14 cellular contexts compared by ENCODE assay signal in the genomic region with DNA sequence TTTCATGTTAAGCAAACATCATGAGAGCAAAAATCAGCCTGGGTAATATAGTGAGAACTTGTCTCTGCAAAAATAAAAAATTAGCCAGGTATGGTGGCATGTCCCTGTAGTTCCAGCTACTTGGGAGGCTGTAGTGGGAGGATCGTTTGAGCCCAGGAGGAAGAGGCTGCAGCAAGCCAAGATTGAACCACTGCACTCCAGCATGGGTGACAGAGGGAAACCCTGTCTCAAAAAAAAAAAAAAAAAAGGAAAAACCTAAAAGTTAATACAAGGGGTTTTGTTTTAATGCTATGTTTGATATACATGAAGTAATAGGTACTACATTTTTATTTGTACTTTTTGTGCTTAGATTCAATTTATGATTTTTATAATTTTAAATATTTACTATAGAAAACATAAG. TPM values are rescaled to one million over a fixed set of nuclear protein-coding genes. Genes with fewer than 3 reads are reported as not detected.
DNase-seq lines count a peak whose midpoint lies in the region; ATAC-seq and TF ChIP-seq lines count a peak whose summit lies in the region.
"Had no signal": no experiment of that assay in that cellular context is flagged by ENCODE, and none has a peak within 500 bp of the region (broad histone marks: within the 10 kb centered on the region; RNA-seq: fewer than 3 reads in every experiment).

No MANE protein-coding gene starts in this region.

- H3K9ac ChIP-seq in SK-N-SH (no peak overlapping the region), SK-N-MC (ENCODE audit: insufficient read length) (peak overlapping the region; percentile 26)
- H3K9ac ChIP-seq: BLaER1 had no signal

- H3K4me1 ChIP-seq in SK-N-SH (ENCODE audit: control insufficient read depth in 1 of 2, insufficient read depth in 2 of 2, low read depth in 1 of 2, low read length in 1 of 2), result peaks cover 0 to 6% of the 10 kb centered on the region in 2 experiments; a peak in 1 of 4 replicates
- H3K4me1 ChIP-seq in upper lobe of right lung, result no peaks in the 10 kb centered on the region
- H3K4me1 ChIP-seq: BLaER1 had no signal

- ATAC-seq in SK-N-SH treated with all-trans-retinoic acid at 6 μM for 48 hours, result no peak
- ATAC-seq in upper lobe of right lung, result no peak
- no peak for ATAC-seq in GM18873 (IDR thresholded peaks at IDR 0.05; ENCODE audit: low FRiP score, unreplicated experiment)
- ATAC-seq: GM12878 had no signal

- no peaks in the 10 kb centered on the region for H3K9me3 ChIP-seq in SK-N-SH
- H3K9me3 ChIP-seq in SK-N-MC (ENCODE audit: low read depth, low read length), result no peaks in the 10 kb centered on the region
- no peaks in the 10 kb centered on the region for H3K9me3 ChIP-seq in upper lobe of right lung
- H3K9me3 ChIP-seq: BLaER1 had no signal

- H3K4me3 ChIP-seq in SK-N-SH (ENCODE audit: low read depth in 2 of 2, low read length in 1 of 2), result no peak overlapping the region
- H3K4me3 ChIP-seq in SK-N-MC, result no peak overlapping the region
- H3K4me3 ChIP-seq in upper lobe of right lung, result no peak overlapping the region
- H3K4me3 ChIP-seq: BLaER1, GM12878 had no signal

- H4K20me1 ChIP-seq in SK-N-SH (ENCODE audit: insufficient read depth), result no peaks in the 10 kb centered on the region
- H4K20me1 ChIP-seq: BLaER1 had no signal

- POLR2A ChIA-PET in SK-N-SH (lab: Yijun Ruan, JAX), result no interaction called here

- peaks cover 3% of the 10 kb centered on the region for H3K9me3 Mint-ChIP-seq in glutamatergic neuron (ENCODE audit: unreplicated experiment)
- H3K9me3 Mint-ChIP-seq: CD4-positive, alpha-beta memory T cell had no signal

- peak overlapping the region; percentile 76 for H2AFZ ChIP-seq in SK-N-SH (ENCODE audit: low read depth)

- no peaks in the 10 kb centered on the region for H3F3A ChIP-seq in SK-N-SH (replicated peaks; ENCODE audit: insufficient read depth)

- no peak overlapping the region for H3K4me2 ChIP-seq in SK-N-SH
- H3K4me2 ChIP-seq: BLaER1 had no signal

- WGBS in SK-N-SH (ENCODE audit: low lambda C conversion rate), result 89% methylated on average over 1 of the region's 1 CpG

- intact Hi-C loops in upper lobe of right lung (cut with DNase I), result no loop called here

- no peak for TF ChIP-seq CTCF in SK-N-SH (IDR thresholded peaks at IDR 0.05)
- no peak for TF ChIP-seq CTCF in glutamatergic neuron (IDR thresholded peaks at IDR 0.05; ENCODE audit: partially characterized antibody, unreplicated experiment)
- TF ChIP-seq CTCF in upper lobe of right lung (IDR thresholded peaks at IDR 0.05), result no peak

- H3K36me3 ChIP-seq in SK-N-SH (replicated peaks in 1 of 2; ENCODE audit: control insufficient read depth in 1 of 2, insufficient read depth in 2 of 2, low read length in 1 of 2) (no peaks in the 10 kb centered on the region), SK-N-MC (ENCODE audit: insufficient read depth, low read length) (no peaks in the 10 kb centered on the region), upper lobe of right lung (no peaks in the 10 kb centered on the region)
- H3K36me3 ChIP-seq: BLaER1 had no signal

- H3K27ac ChIP-seq in SK-N-SH (ENCODE audit: low read depth in 2 of 2, low read length in 1 of 2) (peak overlapping the region in 1 of 2 experiments; percentile 39; a peak in 2 of 4 replicates), SK-N-MC (peak overlapping the region; percentile 79; the same call in 1 of the 2 replicates), upper lobe of right lung (no peak overlapping the region)
- H3K27ac ChIP-seq: BLaER1, RWPE1 had no signal

- CTCF ChIA-PET in SK-N-SH (lab: Yijun Ruan, JAX), result no interaction called here

- peaks cover 8% of the 10 kb centered on the region for H3K4me1 Mint-ChIP-seq in glutamatergic neuron (ENCODE audit: low read depth, unreplicated experiment)
- H3K4me1 Mint-ChIP-seq: CD4-positive, alpha-beta memory T cell had no signal

- H3K36me3 Mint-ChIP-seq in glutamatergic neuron (ENCODE audit: unreplicated experiment), result no peaks in the 10 kb centered on the region
- H3K36me3 Mint-ChIP-seq: CD4-positive, alpha-beta memory T cell had no signal

- TF ChIP-seq RAD21 in SK-N-SH (IDR thresholded peaks at IDR 0.05; ENCODE audit: low read length), result no peak

- no peaks in the 10 kb centered on the region for H3K79me2 ChIP-seq in SK-N-SH (ENCODE audit: insufficient read depth)

- DNase-seq in SK-N-SH, result no peak
- no peak for DNase-seq in SK-N-MC (ENCODE audit: low read depth, low spot score)
- DNase-seq in glutamatergic neuron, result no peak
- DNase-seq in upper lobe of right lung, result no peak
- no peak for DNase-seq in activated CD4-positive, CD25-positive, alpha-beta regulatory T cell (lab: John Stamatoyannopoulos, UW)
- DNase-seq: CD4-positive, alpha-beta memory T cell; KBM-7; NCI-H2081 treated with DMSO at 0.1 percent for 48 hours; SIG-M5 had no signal

- no peak overlapping the region for H3K4me3 Mint-ChIP-seq in glutamatergic neuron (ENCODE audit: unreplicated experiment)
- H3K4me3 Mint-ChIP-seq: CD4-positive, alpha-beta memory T cell had no signal

- H3K27me3 ChIP-seq in SK-N-SH (ENCODE audit: insufficient read depth) (no peaks in the 10 kb centered on the region), upper lobe of right lung (no peaks in the 10 kb centered on the region)
- H3K27me3 ChIP-seq: BLaER1 had no signal

- peaks cover 1% of the 10 kb centered on the region for H3K27me3 Mint-ChIP-seq in glutamatergic neuron (ENCODE audit: unreplicated experiment)
- H3K27me3 Mint-ChIP-seq: CD4-positive, alpha-beta memory T cell had no signal

- no peak for TF ChIP-seq EP300 in SK-N-SH (IDR thresholded peaks at IDR 0.05; ENCODE audit: borderline replicate concordance in 1 of 2, low read depth in 1 of 2, low read length in 1 of 2)

- H3K9me2 ChIP-seq in SK-N-SH, result no peaks in the 10 kb centered on the region

- peak overlapping the region; percentile 57 for H3K27ac Mint-ChIP-seq in glutamatergic neuron (ENCODE audit: unreplicated experiment)
- H3K27ac Mint-ChIP-seq: CD4-positive, alpha-beta memory T cell had no signal

TF ChIP-seq in SK-N-SH, 30 proteins besides CTCF, POLR2A, EP300 and RAD21 (continues in another document):
- TF ChIP-seq POLR2AphosphoS5 (IDR thresholded peaks at IDR 0.05; ENCODE audit: low read depth, low read length) (no peak), SIN3A (IDR thresholded peaks at IDR 0.05; ENCODE audit: borderline replicate concordance, low read depth, low read length) (no peak), FOSL2 (IDR thresholded peaks at IDR 0.05; ENCODE audit: borderline replicate concordance, low read depth) (no peak)
- TF ChIP-seq, protein P1, sequence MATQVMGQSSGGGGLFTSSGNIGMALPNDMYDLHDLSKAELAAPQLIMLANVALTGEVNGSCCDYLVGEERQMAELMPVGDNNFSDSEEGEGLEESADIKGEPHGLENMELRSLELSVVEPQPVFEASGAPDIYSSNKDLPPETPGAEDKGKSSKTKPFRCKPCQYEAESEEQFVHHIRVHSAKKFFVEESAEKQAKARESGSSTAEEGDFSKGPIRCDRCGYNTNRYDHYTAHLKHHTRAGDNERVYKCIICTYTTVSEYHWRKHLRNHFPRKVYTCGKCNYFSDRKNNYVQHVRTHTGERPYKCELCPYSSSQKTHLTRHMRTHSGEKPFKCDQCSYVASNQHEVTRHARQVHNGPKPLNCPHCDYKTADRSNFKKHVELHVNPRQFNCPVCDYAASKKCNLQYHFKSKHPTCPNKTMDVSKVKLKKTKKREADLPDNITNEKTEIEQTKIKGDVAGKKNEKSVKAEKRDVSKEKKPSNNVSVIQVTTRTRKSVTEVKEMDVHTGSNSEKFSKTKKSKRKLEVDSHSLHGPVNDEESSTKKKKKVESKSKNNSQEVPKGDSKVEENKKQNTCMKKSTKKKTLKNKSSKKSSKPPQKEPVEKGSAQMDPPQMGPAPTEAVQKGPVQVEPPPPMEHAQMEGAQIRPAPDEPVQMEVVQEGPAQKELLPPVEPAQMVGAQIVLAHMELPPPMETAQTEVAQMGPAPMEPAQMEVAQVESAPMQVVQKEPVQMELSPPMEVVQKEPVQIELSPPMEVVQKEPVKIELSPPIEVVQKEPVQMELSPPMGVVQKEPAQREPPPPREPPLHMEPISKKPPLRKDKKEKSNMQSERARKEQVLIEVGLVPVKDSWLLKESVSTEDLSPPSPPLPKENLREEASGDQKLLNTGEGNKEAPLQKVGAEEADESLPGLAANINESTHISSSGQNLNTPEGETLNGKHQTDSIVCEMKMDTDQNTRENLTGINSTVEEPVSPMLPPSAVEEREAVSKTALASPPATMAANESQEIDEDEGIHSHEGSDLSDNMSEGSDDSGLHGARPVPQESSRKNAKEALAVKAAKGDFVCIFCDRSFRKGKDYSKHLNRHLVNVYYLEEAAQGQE (IDR thresholded peaks at IDR 0.05; ENCODE audit: low read depth, low read length), result no peak

TF ChIP-seq in SK-N-SH treated with all-trans-retinoic acid at 6 μM for 48 hours, 23 proteins besides CTCF, POLR2A, EP300 and RAD21:
- TF ChIP-seq ZFP3 (CRISPR knock-in tag; IDR thresholded peaks at IDR 0.05) (no peak), ISL1 (CRISPR knock-in tag; IDR thresholded peaks at IDR 0.05) (no peak), ZC3H10 (CRISPR knock-in tag; IDR thresholded peaks at IDR 0.05) (no peak)
- TF ChIP-seq, protein P2, sequence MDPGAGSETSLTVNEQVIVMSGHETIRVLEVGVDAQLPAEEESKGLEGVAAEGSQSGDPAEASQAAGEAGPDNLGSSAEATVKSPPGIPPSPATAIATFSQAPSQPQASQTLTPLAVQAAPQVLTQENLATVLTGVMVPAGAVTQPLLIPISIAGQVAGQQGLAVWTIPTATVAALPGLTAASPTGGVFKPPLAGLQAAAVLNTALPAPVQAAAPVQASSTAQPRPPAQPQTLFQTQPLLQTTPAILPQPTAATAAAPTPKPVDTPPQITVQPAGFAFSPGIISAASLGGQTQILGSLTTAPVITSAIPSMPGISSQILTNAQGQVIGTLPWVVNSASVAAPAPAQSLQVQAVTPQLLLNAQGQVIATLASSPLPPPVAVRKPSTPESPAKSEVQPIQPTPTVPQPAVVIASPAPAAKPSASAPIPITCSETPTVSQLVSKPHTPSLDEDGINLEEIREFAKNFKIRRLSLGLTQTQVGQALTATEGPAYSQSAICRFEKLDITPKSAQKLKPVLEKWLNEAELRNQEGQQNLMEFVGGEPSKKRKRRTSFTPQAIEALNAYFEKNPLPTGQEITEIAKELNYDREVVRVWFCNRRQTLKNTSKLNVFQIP (CRISPR knock-in tag; IDR thresholded peaks at IDR 0.05; ENCODE audit: borderline replicate concordance, low read depth), result no peak
TF ChIP-seq in SK-N-SH treated with all-trans-retinoic acid at 6 μM for 48 hours: peak in this region for 0.

RNA-seq across cellular contexts. Expression of a gene that starts 27.1 kb away (rescaled TPM):
- 5.7 and 7.4 TPM in 2 replicates for polyA plus RNA-seq in SK-N-SH (2012; rRNA removed)
- polyA plus RNA-seq in SK-N-SH (2012; cell fraction: cytosol; rRNA removed), result 8.0 and 8.1 TPM in 2 replicates
- 7.0 and 12.4 TPM in 2 replicates for polyA plus RNA-seq in SK-N-SH (2012; cell fraction: nucleus; rRNA removed)
- total RNA-seq in glutamatergic neuron (ENCODE audit: unreplicated experiment) (7.7 TPM), upper lobe of right lung (30.4 TPM)
